In genomic region chr14:102279688-102280348, GRCh38 we compare ENCODE assay signal across 8 cellular contexts. TPM values are rescaled to one million over a fixed set of nuclear protein-coding genes. Genes with fewer than 3 reads are reported as not detected.
A peak's percentile ranks its signal among the peaks of the same experiment; 100 is the strongest.
DNase-seq lines count a peak whose midpoint lies in the region; ATAC-seq and TF ChIP-seq lines count a peak whose summit lies in the region.

No MANE protein-coding gene starts in this region.

- H3K4me3 ChIP-seq in breast epithelium: no peak overlapping the region
- H3K4me3 ChIP-seq in mesenchymal stem cell (ENCODE audit: insufficient read depth in 1 of 2, low read depth in 1 of 2, low read length in 2 of 2): no peak overlapping the region

- H3K36me3 ChIP-seq in breast epithelium (no peaks in the 10 kb centered on the region), mesenchymal stem cell (ENCODE audit: control insufficient read depth in 1 of 2, insufficient read depth in 2 of 2, low read depth in 1 of 2, low read length in 2 of 2) (peaks cover 4 to 7% of the 10 kb centered on the region in 2 experiments)

- H2BK12ac ChIP-seq in mesenchymal stem cell (ENCODE audit: low read length in 2 of 2): no peak overlapping the region

- no peak overlapping the region for H3K4me2 ChIP-seq in mesenchymal stem cell (ENCODE audit: low read length, poor library complexity, severe bottlenecking)

- H3K9me3 ChIP-seq in breast epithelium (no peaks in the 10 kb centered on the region), mesenchymal stem cell (ENCODE audit: control insufficient read depth, low read length) (peaks cover 4% of the 10 kb centered on the region)

- WGBS in mesenchymal stem cell: 74% methylated on average over 7 of the region's 8 CpGs

- H3K23ac ChIP-seq in mesenchymal stem cell (ENCODE audit: low read length in 2 of 2): no peak overlapping the region

- H3K27ac ChIP-seq in breast epithelium (peak overlapping the region; percentile 71 to 77), mesenchymal stem cell (ENCODE audit: low read length, poor library complexity, severe bottlenecking) (peak overlapping the region; percentile 97)

- no peak overlapping the region for H3K4ac ChIP-seq in mesenchymal stem cell (ENCODE audit: low read depth in 1 of 2, low read length in 2 of 2)

- H2BK5ac ChIP-seq in mesenchymal stem cell (ENCODE audit: low read depth, low read length, poor library complexity, severe bottlenecking): peak overlapping the region; percentile 91

- no peaks in the 10 kb centered on the region for H3K4me1 ChIP-seq in breast epithelium
- peaks cover 15% of the 10 kb centered on the region for H3K4me1 ChIP-seq in mesenchymal stem cell (ENCODE audit: control insufficient read depth, insufficient read depth, low read depth, low read length)

- peak overlapping the region; percentile 57 for H3K9ac ChIP-seq in mesenchymal stem cell (ENCODE audit: low read length)

- DNase-seq in AG09319 (ENCODE audit: extremely low read depth, low read depth) (peak; percentile 76), HS-5 (ENCODE audit: low read depth) (peak; percentile 99), breast epithelium (ENCODE audit: low spot score in 2 of 2) (peak in 1 of 2 donors; percentile 54), mesenchymal stem cell (peak; percentile 76), NCI-H1417 treated with DMSO at 0.1 percent for 48 hours (lab: John Stamatoyannopoulos, UW) (no peak), NCI-H748 (lab: John Stamatoyannopoulos, UW; ENCODE audit: unreplicated experiment) (no peak)
- DNase-seq in stimulated activated naive CD4-positive, alpha-beta T cell treated with Interleukin-2 at 50 U/mL for 16 hours (lab: John Stamatoyannopoulos, UW): no peak

- H4K8ac ChIP-seq in mesenchymal stem cell (ENCODE audit: low read length): no peak overlapping the region

- H2BK15ac ChIP-seq in mesenchymal stem cell (ENCODE audit: low read depth, poor library complexity, severe bottlenecking): no peak overlapping the region

- no peak overlapping the region for H3K18ac ChIP-seq in mesenchymal stem cell (ENCODE audit: low read depth in 1 of 2, low read length in 2 of 2)

- intact Hi-C loops in breast epithelium (cut with DNase I; ENCODE audit: low total_unique reads): no loop called here

- H3K14ac ChIP-seq in mesenchymal stem cell (ENCODE audit: low read length in 2 of 2): no peak overlapping the region

- peak overlapping the region; percentile 12 for H2AK5ac ChIP-seq in mesenchymal stem cell (ENCODE audit: low read length, severe bottlenecking)

- H3K79me1 ChIP-seq in mesenchymal stem cell (replicated peaks; ENCODE audit: low read length, poor library complexity, severe bottlenecking): peaks cover 5% of the 10 kb centered on the region

- no peak for ATAC-seq in HG03097 (IDR thresholded peaks at IDR 0.05; ENCODE audit: low FRiP score, unreplicated experiment)

- TF ChIP-seq CTCF in AG09319 (IDR thresholded peaks at IDR 0.05; ENCODE audit: low read depth, low read length) (no peak), breast epithelium (IDR thresholded peaks at IDR 0.05) (no peak)

- H4K91ac ChIP-seq in mesenchymal stem cell (ENCODE audit: low read length): no peak overlapping the region

- H2AFZ ChIP-seq in mesenchymal stem cell (ENCODE audit: low read depth, low read length): no peak overlapping the region

- TF ChIP-seq POLR2A in breast epithelium (IDR thresholded peaks at IDR 0.05): no peak

- H3K27me3 ChIP-seq in breast epithelium: no peaks in the 10 kb centered on the region
- H3K27me3 ChIP-seq in mesenchymal stem cell (ENCODE audit: control insufficient read depth in 1 of 2, insufficient read depth in 1 of 2, low read length in 2 of 2): no peaks in the 10 kb centered on the region

- H2BK120ac ChIP-seq in mesenchymal stem cell (ENCODE audit: low read depth, low read length): no peak overlapping the region

RNA-seq across cellular contexts. Expression of gene MOK, which starts 25.1 kb away (rescaled TPM):
- total RNA-seq in breast epithelium: 10 to 100 TPM; 13.0 to 29.0 (median 23.9) TPM
- polyA plus RNA-seq in mesenchymal stem cell (2013, experiment 1 of 2): 6.9 TPM
- 7.7 TPM for polyA plus RNA-seq in mesenchymal stem cell (2013, experiment 2 of 2)

RNA-seq across cellular contexts. Expression of gene ZNF839, which starts 39.7 kb away (rescaled TPM):
- total RNA-seq in breast epithelium: 10 to 100 TPM in 2 of 3 donors, 1 to 10 TPM in 1; 8.5 to 16.8 (median 15.4) TPM
- polyA plus RNA-seq in mesenchymal stem cell (2013, experiment 1 of 2): 3.4 TPM
- polyA plus RNA-seq in mesenchymal stem cell (2013, experiment 2 of 2): 3.8 TPM

Comparison
In these comparisons a context has a peak if more than half of its experiments do, and no peak if none do; other contexts are left out.
1. DNase-seq: peak in AG09319 (single experiment), HS-5 (single experiment) and mesenchymal stem cell (single experiment); none in stimulated activated naive CD4-positive, alpha-beta T cell treated with Interleukin-2 at 50 U/mL for 16 hours (single experiment), NCI-H1417 treated with DMSO at 0.1 percent for 48 hours (single experiment) and NCI-H748 (single experiment).